Comparison of ENCODE assay signal across 8 cellular contexts in the genomic region with DNA sequence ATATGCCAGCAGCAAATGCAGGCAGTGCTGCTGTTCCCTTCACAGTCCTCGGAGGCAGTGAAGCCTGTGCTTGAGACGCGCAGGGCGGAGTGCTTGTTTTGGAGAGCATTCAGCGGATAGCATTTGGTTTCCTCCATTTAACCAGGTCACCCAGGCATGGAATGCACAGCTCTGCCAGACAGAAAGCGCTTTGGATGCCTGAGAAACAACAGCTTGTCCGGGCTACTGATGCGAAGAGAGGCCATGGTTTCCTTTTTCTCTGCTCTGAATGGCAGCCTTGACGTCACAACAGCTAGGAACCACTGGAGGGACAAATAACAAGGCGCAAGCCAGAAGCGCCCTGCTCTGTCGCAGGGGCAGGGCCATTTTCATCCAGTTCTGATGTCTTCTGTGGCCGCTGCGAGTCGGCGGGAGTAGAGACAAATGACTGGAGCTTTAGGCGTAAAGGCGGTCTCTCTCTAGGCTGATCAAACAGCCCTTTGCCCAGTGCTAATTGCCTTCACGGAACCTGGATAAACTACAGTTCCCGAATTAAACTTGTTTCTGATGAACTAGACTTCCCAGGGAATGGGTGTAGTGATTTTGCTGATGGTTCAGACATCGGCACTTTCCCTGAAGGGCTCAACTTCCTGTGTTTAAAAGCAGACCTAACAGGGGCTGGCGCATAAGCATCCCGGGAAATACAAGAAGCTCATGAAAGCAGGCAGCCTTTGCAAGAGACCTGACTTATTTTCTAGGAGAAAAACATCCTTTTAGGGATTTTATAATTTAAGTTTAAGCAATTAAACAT.
DNase-seq lines count a peak whose midpoint lies in the region; ATAC-seq and TF ChIP-seq lines count a peak whose summit lies in the region.

No MANE protein-coding gene starts in this region.

- H3K27me3 ChIP-seq in esophagus squamous epithelium (no peaks in the 10 kb centered on the region), neutrophil (no peaks in the 10 kb centered on the region)

- peaks cover 0 to 7% (median 0%) of the 10 kb centered on the region in 3 donors for H3K36me3 ChIP-seq in esophagus squamous epithelium
- H3K36me3 ChIP-seq in neutrophil: peaks cover 31% of the 10 kb centered on the region

- WGBS in esophagus squamous epithelium, 2 donors: 56 to 63% methylated on average over 15 to 20 of the region's 23 CpGs

- H3K9me3 ChIP-seq in esophagus squamous epithelium: no peaks in the 10 kb centered on the region
- H3K9me3 ChIP-seq in neutrophil: no peaks in the 10 kb centered on the region

- H3K4me1 ChIP-seq in esophagus squamous epithelium (peaks cover 32 to 99% (median 51%) of the 10 kb centered on the region in 3 donors), neutrophil (ENCODE audit: control insufficient read depth in 1 of 2, insufficient read depth in 1 of 2, low read depth in 1 of 2, low read length in 1 of 2) (peaks cover 35% of the 10 kb centered on the region in 2 experiments)

- H3K4me3 ChIP-seq in esophagus squamous epithelium (peak overlapping the region in 3 of 4 donors; percentile 13 to 45 (median 31)), neutrophil (ENCODE audit: low read depth in 1 of 2, low read length in 1 of 2) (no peak overlapping the region)

- TF ChIP-seq POLR2A in esophagus squamous epithelium (IDR thresholded peaks at IDR 0.05): no peak

- TF ChIP-seq CTCF in esophagus squamous epithelium (IDR thresholded peaks at IDR 0.05) (no peak), neutrophil (IDR thresholded peaks at IDR 0.05) (no peak)

- in situ Hi-C loops in Caki2 (cut with HindIII; ENCODE audit: low pct_unique_long_range_greater_than_20kb, low sequenced_read_pairs): no loop called here

- H3K27ac ChIP-seq in esophagus squamous epithelium (peak overlapping the region; percentile 73 to 96 (median 83)), neutrophil (peak overlapping the region; percentile 22)

- DNase-seq in Caki2 (ENCODE audit: low read depth) (peak; percentile 96), SHP77 (lab: John Stamatoyannopoulos, UW) (peak; percentile 57 to 76), esophagus squamous epithelium (lab: John Stamatoyannopoulos, UW) (no peak)

- intact Hi-C loops in esophagus squamous epithelium (cut with DNase I): no loop called here

- ATAC-seq in HG02642 (IDR thresholded peaks at IDR 0.05; ENCODE audit: poor library complexity, unreplicated experiment) (no peak), HG02588 (IDR thresholded peaks at IDR 0.05; ENCODE audit: unreplicated experiment) (no peak), GM18502 (IDR thresholded peaks at IDR 0.05; ENCODE audit: poor library complexity, unreplicated experiment) (no peak), GM18520 (IDR thresholded peaks at IDR 0.05; ENCODE audit: unreplicated experiment) (no peak)

Comparison
In these comparisons a context has a peak if more than half of its experiments do, and no peak if none do; other contexts are left out.
1. H3K4me3 ChIP-seq: peak in esophagus squamous epithelium (3 of 4); none in neutrophil (0 of 2).